8 cellular contexts compared by ENCODE assay signal in genomic region chr1:227315500-227316346, GRCh38. TPM values are rescaled to one million over a fixed set of nuclear protein-coding genes. Genes with fewer than 3 reads are reported as not detected.
DNase-seq lines count a peak whose midpoint lies in the region; ATAC-seq, FAIRE-seq and TF ChIP-seq lines count a peak whose summit lies in the region.

No MANE protein-coding gene starts in this region.

- TF ChIP-seq RAD21 in K562 (CRISPR knock-in tag; conservative IDR thresholded peaks at IDR 0.05 in 1 of 2, IDR thresholded peaks at IDR 0.05 in 1 of 2) = peak in 1 of 2 experiments; percentile 15; a peak in 1 of 4 replicates

- WGBS in K562 (ENCODE audit: insufficient coverage, low coverage, missing lambda C conversion rate) = under 1% methylated on average over 7 of the region's 7 CpGs

- H3K9me3 ChIP-seq in K562 (replicated peaks; ENCODE audit: control insufficient read depth, insufficient read depth, low read depth, low read length) (no peaks in the 10 kb centered on the region), kidney (ENCODE audit: control insufficient read depth in 1 of 2, low read length in 2 of 2) (no peaks in the 10 kb centered on the region), tibial artery (no peaks in the 10 kb centered on the region)

- FAIRE-seq in HTR-8/SVneo (lab: Jason Lieb, UNC) = peak; percentile 65
- peak; percentile 90 for FAIRE-seq in K562 (lab: Jason Lieb, UNC)
- FAIRE-seq in kidney (lab: Jason Lieb, UNC) = no peak

- intact Hi-C loops in K562 (cut with micrococcal nuclease) (loop anchor here (2.0 to 10.0 kb wide), 5 partner anchors 81 to 371 kb away; partner anchors contain the start of gene COQ8A), kidney (cut with DNase I) (no loop called here), tibial artery (cut with DNase I; ENCODE audit: low total_unique reads) (loop anchor here (5.0 kb wide), 1 partner anchor 117 kb away; no protein-coding TSS in a partner anchor)

- peaks cover 79% of the 10 kb centered on the region for H3K79me2 ChIP-seq in K562 (ENCODE audit: control insufficient read depth, insufficient read depth, low read length)

- H3K4me2 ChIP-seq in K562 (ENCODE audit: insufficient read depth, low read length) = peak overlapping the region; percentile 88

- peak; percentile 45; the same call in 1 of the 2 replicates for TF ChIP-seq POLR2A in K562 (conservative IDR thresholded peaks at IDR 0.05)

- H3K36me3 ChIP-seq in K562 (ENCODE audit: control insufficient read depth, insufficient read depth, low read length) (0 out of 3 replicates have a peak, but pooled peaks cover 3% of the 10 kb centered on the region), kidney (ENCODE audit: control insufficient read depth in 1 of 2, insufficient read depth in 2 of 2, low read length in 2 of 2) (no peaks in the 10 kb centered on the region), tibial artery (no peaks in the 10 kb centered on the region)

- H3K4me3 ChIP-seq in K562 (peak overlapping the region; percentile 77), kidney (ENCODE audit: low read length in 2 of 2) (peak overlapping the region; percentile 67 to 83), tibial artery (peak overlapping the region; percentile 88 to 94)

- H3K4me1 ChIP-seq in K562 (replicated peaks in 1 of 2; ENCODE audit: control insufficient read depth in 2 of 2, insufficient read depth in 2 of 2, low read length in 2 of 2) = peaks cover 19% of the 10 kb centered on the region in 2 experiments; a peak in 4 of 5 replicates
- H3K4me1 ChIP-seq in kidney (ENCODE audit: control insufficient read depth in 1 of 2, insufficient read depth in 1 of 2, low read depth in 1 of 2, low read length in 2 of 2) = peaks cover 0 to 2% of the 10 kb centered on the region in 2 donors
- H3K4me1 ChIP-seq in tibial artery = peaks cover 0 to 31% (median 0%) of the 10 kb centered on the region in 4 donors

- in situ Hi-C loops in K562 (cut with MboI) = no loop called here

- ATAC-seq in K562 (peak; percentile 71), GM21825 (IDR thresholded peaks at IDR 0.05; ENCODE audit: unreplicated experiment) (no peak)

- DNase-seq in Ammon's horn (ENCODE audit: low spot score) (peak; percentile 35), HTR-8/SVneo (ENCODE audit: insufficient read length, low spot score) (peak; percentile 41), K562 (ENCODE audit: extremely low read depth in 1 of 4, low spot score in 3 of 4) (peak in 2 of 4 experiments; percentile 65 to 86), kidney (no peak), tibial artery (peak in 1 of 2 donors; percentile 49), GM19240 (ENCODE audit: insufficient read length, low spot score) (no peak), NOMO-1 (lab: John Stamatoyannopoulos, UW; ENCODE audit: unreplicated experiment in 2 of 2) (no peak)

- H3K27me3 ChIP-seq in K562 (ENCODE audit: control insufficient read depth in 2 of 2, insufficient read depth in 2 of 2, low read length in 2 of 2) = no peaks in the 10 kb centered on the region
- H3K27me3 ChIP-seq in tibial artery = no peaks in the 10 kb centered on the region

- BruUV-seq in K562 (replicated peaks; lab: Mats Ljungman, UMichigan) = no TSS peak

- CTCF ChIA-PET in K562 (lab: Yijun Ruan, JAX; ENCODE audit: low intra/inter-chr PET ratio) = no interaction called here

- no peak for TF ChIP-seq EP300 in K562 (IDR thresholded peaks at IDR 0.05; ENCODE audit: low read length)

- POLR2A ChIA-PET in K562 (lab: Yijun Ruan, JAX) = interaction anchor here (0.5 to 1.5 kb wide), 8 partner anchors 8 to 121 kb away, joined by 3 to 10 read pairs (median 4); no protein-coding TSS in a partner anchor

- no peak overlapping the region for H2AFZ ChIP-seq in K562 (ENCODE audit: low read depth, low read length)

- no peaks in the 10 kb centered on the region; the same call in 1 of the 2 replicates for H4K20me1 ChIP-seq in K562 (replicated peaks; ENCODE audit: control insufficient read depth, insufficient read depth, low read length)

- H3K27ac ChIP-seq in K562 (ENCODE audit: extremely low read depth, low read depth, low read length) = peak overlapping the region; percentile 88
- H3K27ac ChIP-seq in kidney (ENCODE audit: low read depth in 2 of 2, low read length in 2 of 2) = peak overlapping the region in 1 of 2 donors; percentile 64
- peak overlapping the region; percentile 53 to 97 for H3K27ac ChIP-seq in tibial artery

- H3K9ac ChIP-seq in K562 (ENCODE audit: insufficient read depth in 1 of 2, low read depth in 2 of 2, low read length in 2 of 2) (peak overlapping the region; percentile 75 to 81), kidney (ENCODE audit: low read length in 2 of 2) (peak overlapping the region; percentile 20 to 77)

- no peak for TF ChIP-seq CTCF in K562 (IDR thresholded peaks at IDR 0.05 in 2 of 3, conservative IDR thresholded peaks at IDR 0.05 in 1 of 3; ENCODE audit: insufficient read depth in 2 of 3, low read depth in 1 of 3, low read length in 3 of 3)
- TF ChIP-seq CTCF in kidney (IDR thresholded peaks at IDR 0.05; ENCODE audit: borderline replicate concordance, extremely low read depth, insufficient read depth) = no peak
- TF ChIP-seq CTCF in tibial artery (IDR thresholded peaks at IDR 0.05) = no peak

- H3K9me1 ChIP-seq in K562 (ENCODE audit: control insufficient read depth, insufficient read depth, low read length) = no peaks in the 10 kb centered on the region

TF ChIP-seq in K562, 482 proteins besides CTCF, POLR2A, EP300 and RAD21 (continues in another document):
- TF ChIP-seq, protein P1, sequence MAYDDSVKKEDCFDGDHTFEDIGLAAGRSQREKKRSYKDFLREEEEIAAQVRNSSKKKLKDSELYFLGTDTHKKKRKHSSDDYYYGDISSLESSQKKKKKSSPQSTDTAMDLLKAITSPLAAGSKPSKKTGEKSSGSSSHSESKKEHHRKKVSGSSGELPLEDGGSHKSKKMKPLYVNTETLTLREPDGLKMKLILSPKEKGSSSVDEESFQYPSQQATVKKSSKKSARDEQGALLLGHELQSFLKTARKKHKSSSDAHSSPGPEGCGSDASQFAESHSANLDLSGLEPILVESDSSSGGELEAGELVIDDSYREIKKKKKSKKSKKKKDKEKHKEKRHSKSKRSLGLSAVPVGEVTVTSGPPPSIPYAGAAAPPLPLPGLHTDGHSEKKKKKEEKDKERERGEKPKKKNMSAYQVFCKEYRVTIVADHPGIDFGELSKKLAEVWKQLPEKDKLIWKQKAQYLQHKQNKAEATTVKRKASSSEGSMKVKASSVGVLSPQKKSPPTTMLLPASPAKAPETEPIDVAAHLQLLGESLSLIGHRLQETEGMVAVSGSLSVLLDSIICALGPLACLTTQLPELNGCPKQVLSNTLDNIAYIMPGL (CRISPR knock-in tag; IDR thresholded peaks at IDR 0.05) = 0 out of 2 replicates have a peak, but pooled peaks have one; percentile 47
- no peak for TF ChIP-seq NFATC3 (IDR thresholded peaks at IDR 0.05)
- TF ChIP-seq NCOR1 (IDR thresholded peaks at IDR 0.05) = no peak
- no peak for TF ChIP-seq MTA1 (IDR thresholded peaks at IDR 0.05; ENCODE audit: borderline replicate concordance)
- no peak for TF ChIP-seq MAZ (CRISPR knock-in tag; conservative IDR thresholded peaks at IDR 0.05 in 1 of 2, IDR thresholded peaks at IDR 0.05 in 1 of 2)

RNA-seq across cellular contexts. Expression of gene CDC42BPA, which starts 2.6 kb away (rescaled TPM):
- 57.9 and 301 TPM in 2 replicates for total RNA-seq in K562 (2011; cell fraction: chromatin; rRNA removed; ENCODE audit: low replicate concordance)
- total RNA-seq in K562 (2011; cell fraction: nucleolus; rRNA removed) = 30.5 and 47.2 TPM in 2 replicates
- total RNA-seq in K562 (2011; cell fraction: nucleoplasm; rRNA removed) = 88.9 and 189 TPM in 2 replicates
- total RNA-seq in K562 (2014; rRNA removed) (41.1 and 57.4 TPM in 2 replicates), K562 (2014; rRNA removed; fragmentation: Illumina TruSeq; extraction: Trizol) (69.8 and 76.9 TPM in 2 replicates), K562 (2015; rRNA removed; fragmentation: Illumina TruSeq; extraction: Trizol) (73.9 and 77.5 TPM in 2 replicates), K562 (2021) (49.8 and 54.9 TPM in 2 replicates), kidney (60.7 TPM)
- polyA plus RNA-seq in K562 (2011; rRNA removed) (27.7 and 44.1 TPM in 2 replicates), K562 (2014; fragmentation: Illumina TruSeq; extraction: Trizol) (31.6 and 34.5 TPM in 2 replicates), K562 (2014; fragmentation: Nextera tagmentation; extraction: Ambion mirVana) (10 to 100 TPM in 1 of 2 experiments, 1 to 10 TPM in 1; 8.0 to 52.1 TPM), K562 (2014; rRNA removed) (27.0 and 27.4 TPM in 2 replicates), kidney (ENCODE audit: insufficient read depth, low read depth, low replicate concordance) (11.2 TPM)
- polyA plus RNA-seq in K562 (2011; cell fraction: cytosol; rRNA removed) = 16.9 and 17.7 TPM in 2 replicates
- polyA plus RNA-seq in K562 (2011; cell fraction: nucleus; rRNA removed) = 29.4 and 39.0 TPM in 2 replicates
- polyA plus RNA-seq in K562 (2012) = 25.7 and 29.0 TPM in 2 replicates
- polyA minus RNA-seq in K562 (2011; rRNA and poly(A)+ RNA removed) = 164 and 196 TPM in 2 replicates
- 34.5 and 62.7 TPM in 2 replicates for polyA minus RNA-seq in K562 (2011; cell fraction: cytosol; rRNA and poly(A)+ RNA removed)
- polyA minus RNA-seq in K562 (2011; cell fraction: nucleus; rRNA and poly(A)+ RNA removed) = 138 and 164 TPM in 2 replicates

Comparison
In these comparisons a context has a peak if more than half of its experiments do, and no peak if none do; other contexts are left out.
1. DNase-seq: peak in Ammon's horn (single experiment) and HTR-8/SVneo (single experiment); none in kidney (single experiment), GM19240 (single experiment) and NOMO-1 (0 of 2).
2. Peak in every context shown above with its lines, with median percentiles within 50 percentile points of each other: H3K4me3 ChIP-seq.